ENCODE assay signal across 21 cellular contexts in genomic region chr2:96103388-96103705, GRCh38. TPM values are rescaled to one million over a fixed set of nuclear protein-coding genes. Genes with fewer than 3 reads are reported as not detected.
A peak's percentile ranks its signal among the peaks of the same experiment; 100 is the strongest.
DNase-seq lines count a peak whose midpoint lies in the region; ATAC-seq, FAIRE-seq and TF ChIP-seq lines count a peak whose summit lies in the region.
"Had no signal": no experiment of that assay in that cellular context is flagged by ENCODE, and none has a peak within 500 bp of the region (broad histone marks: within the 10 kb centered on the region; RNA-seq: fewer than 3 reads in every experiment).

No MANE protein-coding gene starts in this region.

- H2BK120ac ChIP-seq in H9 (ENCODE audit: low read depth, low read length, poor library complexity, severe bottlenecking) (no peak overlapping the region), H1 (replicated peaks; ENCODE audit: low read depth, low read length) (no peak overlapping the region)

- TF ChIP-seq POLR2A in H1 (IDR thresholded peaks at IDR 0.05; ENCODE audit: control extremely low read depth in 1 of 2, low read depth in 2 of 2, low read length in 2 of 2) (no peak), spleen (IDR thresholded peaks at IDR 0.05) (no peak)

- H2BK12ac ChIP-seq in H9 (ENCODE audit: insufficient read length, low read depth, low read length) (no peak overlapping the region), H1 (ENCODE audit: low read depth, low read length) (0 out of 2 replicates have a peak overlapping the region, but pooled peaks have one; percentile 75)

- POLR2A ChIA-PET in H1 (lab: Charles Lee; ENCODE audit: partially characterized antibody) = no interaction called here

- H3K27me3 ChIP-seq in H9 (ENCODE audit: insufficient read depth, low read length) (no peaks in the 10 kb centered on the region), H1 (replicated peaks in 1 of 4; ENCODE audit: control insufficient read depth in 3 of 4, extremely low read depth in 1 of 4, insufficient read depth in 3 of 4, low read length in 3 of 4) (no peaks in the 10 kb centered on the region), spleen (replicated peaks in 1 of 7) (no peaks in the 10 kb centered on the region)
- H3K27me3 ChIP-seq: SJCRH30 had no signal

- H3T11ph ChIP-seq in H9 (ENCODE audit: low read length) = no peak overlapping the region

- H3K9me3 ChIP-seq in H9 (ENCODE audit: control insufficient read depth, low read depth, low read length) (no peaks in the 10 kb centered on the region), H1 (ENCODE audit: insufficient read depth in 2 of 2, low read depth in 1 of 2, low read length in 1 of 2) (peaks cover 4 to 11% of the 10 kb centered on the region in 2 experiments), spleen (peaks cover 0 to 21% (median 17%) of the 10 kb centered on the region in 8 donors)
- H3K9me3 ChIP-seq: SJCRH30 had no signal

- no peak overlapping the region for H2BK15ac ChIP-seq in H9 (ENCODE audit: low read depth, low read length)
- 0 out of 2 replicates have a peak overlapping the region, but pooled peaks have one; percentile 12 for H2BK15ac ChIP-seq in H1 (ENCODE audit: low read length)

- H2BK20ac ChIP-seq in H9 (ENCODE audit: low read depth, low read length, poor library complexity, severe bottlenecking) (no peak overlapping the region), H1 (ENCODE audit: low read length) (no peak overlapping the region)

- no peak overlapping the region for H3K23ac ChIP-seq in H9 (ENCODE audit: insufficient read length, low read depth, low read length)
- no peak overlapping the region for H3K23ac ChIP-seq in H1 (ENCODE audit: insufficient read length)

- no peak for FAIRE-seq in H1 (lab: Jason Lieb, UNC)
- FAIRE-seq: GM12891 had no signal

- H2BK5ac ChIP-seq in H9 (ENCODE audit: insufficient read length, low read length) = no peak overlapping the region
- H2BK5ac ChIP-seq in H1 (ENCODE audit: low read depth, low read length) = no peak overlapping the region

- intact Hi-C loops in spleen (cut with DNase I; ENCODE audit: low total_unique reads) = no loop called here

- peaks cover 24% of the 10 kb centered on the region for H3K27me3 Mint-ChIP-seq in activated naive CD4-positive, alpha-beta T cell treated with anti-CD3 and anti-CD28 coated beads, Interleukin-2, amount 10 ng/mL, durations not matched to agents 7 days and 5 days
- peaks cover 5% of the 10 kb centered on the region for H3K27me3 Mint-ChIP-seq in H9 (ENCODE audit: low read depth)
- H3K27me3 Mint-ChIP-seq: naive thymus-derived CD4-positive, alpha-beta T cell had no signal

- H2AFZ ChIP-seq in H9 (ENCODE audit: low read length) = no peak overlapping the region
- 0 out of 2 replicates have a peak overlapping the region, but pooled peaks have one; percentile 91 for H2AFZ ChIP-seq in H1 (ENCODE audit: low read length)

- no peak overlapping the region for H4K8ac ChIP-seq in H9 (replicated peaks; ENCODE audit: insufficient read length, low read depth, low read length)
- no peak overlapping the region for H4K8ac ChIP-seq in H1 (ENCODE audit: extremely low read depth, insufficient read depth, low read length)

- H3K18ac ChIP-seq in H9 (ENCODE audit: insufficient read length, low read depth, low read length) = no peak overlapping the region
- no peak overlapping the region for H3K18ac ChIP-seq in H1 (ENCODE audit: extremely low read depth, low read length)

- peaks cover 13% of the 10 kb centered on the region for H3K9me3 Mint-ChIP-seq in activated naive CD4-positive, alpha-beta T cell treated with anti-CD3 and anti-CD28 coated beads, Interleukin-2, amount 10 ng/mL, durations not matched to agents 7 days and 5 days
- H3K9me3 Mint-ChIP-seq in H9 = peaks cover 9 to 11% of the 10 kb centered on the region in 2 experiments

- no peak overlapping the region for H2AK5ac ChIP-seq in H9 (ENCODE audit: insufficient read length, low read length)
- H2AK5ac ChIP-seq in H1 (ENCODE audit: low read depth, low read length) = no peak overlapping the region

- H3K4me3 ChIP-seq in H1 (ENCODE audit: extremely low read depth in 1 of 4, insufficient read depth in 2 of 4, low read depth in 3 of 4, low read length in 4 of 4) = no peak overlapping the region
- no peak overlapping the region for H3K4me3 ChIP-seq in spleen
- H3K4me3 ChIP-seq: psoas muscle, SJCRH30 had no signal

- no peak overlapping the region for H4K91ac ChIP-seq in H9 (ENCODE audit: insufficient read length, low read depth, low read length)
- H4K91ac ChIP-seq in H1 (replicated peaks; ENCODE audit: insufficient read length, low read length) = no peak overlapping the region

- H3K23me2 ChIP-seq in H9 (ENCODE audit: insufficient read length, low read depth, low read length, poor library complexity, severe bottlenecking) = no peaks in the 10 kb centered on the region
- no peaks in the 10 kb centered on the region; the same call in 1 of the 2 replicates for H3K23me2 ChIP-seq in H1 (ENCODE audit: low read depth, low read length)

- ATAC-seq in GM18519 (IDR thresholded peaks at IDR 0.05; ENCODE audit: low FRiP score, unreplicated experiment) (no peak), GM19395 (IDR thresholded peaks at IDR 0.05; ENCODE audit: unreplicated experiment) (no peak)
- ATAC-seq: naive thymus-derived CD4-positive, alpha-beta T cell; psoas muscle had no signal

- no peaks in the 10 kb centered on the region for H3K79me1 ChIP-seq in H9 (ENCODE audit: insufficient read depth, low read depth, low read length, poor library complexity, severe bottlenecking)
- H3K79me1 ChIP-seq in H1 (ENCODE audit: low read depth, low read length) = no peaks in the 10 kb centered on the region

- H3K36me3 ChIP-seq in H1 (ENCODE audit: control insufficient read depth in 2 of 4, insufficient read depth in 4 of 4, low read length in 3 of 4) = no peaks in the 10 kb centered on the region
- no peaks in the 10 kb centered on the region for H3K36me3 ChIP-seq in spleen
- H3K36me3 ChIP-seq: SJCRH30 had no signal

- H4K20me1 ChIP-seq in H9 (ENCODE audit: control insufficient read depth, insufficient read depth, insufficient read length) (no peaks in the 10 kb centered on the region), H1 (replicated peaks in 1 of 2; ENCODE audit: control insufficient read depth in 1 of 2, insufficient read depth in 2 of 2, low read length in 2 of 2) (no peaks in the 10 kb centered on the region)

- H3K4me1 ChIP-seq in H9 (ENCODE audit: insufficient read depth, low read length) = no peaks in the 10 kb centered on the region; the same call in 1 of the 2 replicates
- peaks cover 0 to 20% (median 9%) of the 10 kb centered on the region in 4 experiments; a peak in 6 of 7 replicates for H3K4me1 ChIP-seq in H1 (replicated peaks in 1 of 4; ENCODE audit: control insufficient read depth in 3 of 4, insufficient read depth in 4 of 4, low read length in 3 of 4)
- H3K4me1 ChIP-seq in spleen = peaks cover 0 to 46% (median 13%) of the 10 kb centered on the region in 6 donors

- no peaks in the 10 kb centered on the region for H3K36me3 Mint-ChIP-seq in activated naive CD4-positive, alpha-beta T cell treated with anti-CD3 and anti-CD28 coated beads, Interleukin-2, amount 10 ng/mL, durations not matched to agents 7 days and 5 days
- peaks cover 5 to 8% (median 7%) of the 10 kb centered on the region in 3 experiments; a peak in 5 of 7 replicates for H3K36me3 Mint-ChIP-seq in H9 (ENCODE audit: insufficient read depth in 1 of 3, low read depth in 3 of 3)

- WGBS in H9 (ENCODE audit: extremely low coverage, insufficient read length, low lambda C conversion rate) = no CpG with 5 or more reads among the region's 6 CpGs
- WGBS in H1 (ENCODE audit: extremely low coverage in 1 of 2, insufficient coverage in 1 of 2, insufficient read length in 1 of 2, insufficient replicate concordance in 2 of 2, low coverage in 1 of 2, low lambda C conversion rate in 2 of 2, missing lambda C conversion rate in 1 of 2), 2 experiments = 90% methylated on average over 6 of the region's 6 CpGs; no CpG with 5 or more reads in 1 of the 2 experiments
- WGBS in spleen, 5 donors = 73 to 87% (median 83%) methylated on average over 2 to 6 of the region's 6 CpGs

- TF ChIP-seq CTCF in H9 (conservative IDR thresholded peaks at IDR 0.05) = no peak
- TF ChIP-seq CTCF in H1 (IDR thresholded peaks at IDR 0.05; ENCODE audit: control extremely low read depth in 1 of 3, insufficient read depth in 1 of 3, low read depth in 1 of 3, low read length in 3 of 3) = no peak
- TF ChIP-seq CTCF in spleen (IDR thresholded peaks at IDR 0.05 in 8 of 11, conservative IDR thresholded peaks at IDR 0.05 in 3 of 11) = no peak

- H3K9ac ChIP-seq in H9 (ENCODE audit: extremely low read depth, insufficient read length, low read length) = no peak overlapping the region
- H3K9ac ChIP-seq in H1 (replicated peaks in 1 of 4; ENCODE audit: extremely low read depth in 1 of 4, low read depth in 3 of 4, low read length in 3 of 4) = no peak overlapping the region

- no peak overlapping the region for H3K27ac Mint-ChIP-seq in activated naive CD4-positive, alpha-beta T cell treated with anti-CD3 and anti-CD28 coated beads, Interleukin-2, amount 10 ng/mL, durations not matched to agents 7 days and 5 days
- no peak overlapping the region; a peak in 1 of 7 replicates for H3K27ac Mint-ChIP-seq in H9

- no peaks in the 10 kb centered on the region for H3K79me2 ChIP-seq in H9 (ENCODE audit: insufficient read depth, low read length)
- no peaks in the 10 kb centered on the region for H3K79me2 ChIP-seq in H1 (ENCODE audit: control insufficient read depth in 1 of 2, insufficient read depth in 2 of 2, low read length in 2 of 2)

- TF ChIP-seq EP300 in H1 (IDR thresholded peaks at IDR 0.05; ENCODE audit: borderline replicate concordance in 1 of 2, low read depth in 2 of 2, low read length in 2 of 2) = no peak

- H3K4me3 Mint-ChIP-seq in activated naive CD4-positive, alpha-beta T cell treated with anti-CD3 and anti-CD28 coated beads, Interleukin-2, amount 10 ng/mL, durations not matched to agents 7 days and 5 days = no peak overlapping the region
- H3K4me3 Mint-ChIP-seq in H9 = no peak overlapping the region
- H3K4me3 Mint-ChIP-seq: naive thymus-derived CD4-positive, alpha-beta T cell had no signal

- H3K14ac ChIP-seq in H9 (ENCODE audit: insufficient read depth, low read length) (no peak overlapping the region), H1 (ENCODE audit: insufficient read length) (no peak overlapping the region)

- no peak overlapping the region for H3K27ac ChIP-seq in H9 (ENCODE audit: insufficient read length, low read depth, low read length)
- no peak overlapping the region for H3K27ac ChIP-seq in H1 (ENCODE audit: low read depth, low read length)
- H3K27ac ChIP-seq in spleen = no peak overlapping the region
- H3K27ac ChIP-seq: psoas muscle, SJCRH30 had no signal

- H4K5ac ChIP-seq in H9 (ENCODE audit: insufficient read length, low read depth, low read length) = no peak overlapping the region
- H4K5ac ChIP-seq in H1 (ENCODE audit: insufficient read length, low read depth, low read length) = no peak overlapping the region

- H3K4me2 ChIP-seq in H9 (ENCODE audit: insufficient read depth, insufficient read length, low read length) (no peak overlapping the region), H1 (ENCODE audit: insufficient read depth in 1 of 2, low read depth in 2 of 2, low read length in 2 of 2) (no peak overlapping the region)

- H3K56ac ChIP-seq in H9 (ENCODE audit: insufficient read length, low read depth, low read length) = no peak overlapping the region
- H3K56ac ChIP-seq in H1 (replicated peaks; ENCODE audit: insufficient read length, low read depth, low read length) = no peak overlapping the region

- H3K4me1 Mint-ChIP-seq in activated naive CD4-positive, alpha-beta T cell treated with anti-CD3 and anti-CD28 coated beads, Interleukin-2, amount 10 ng/mL, durations not matched to agents 7 days and 5 days = no peaks in the 10 kb centered on the region
- peaks cover 19 to 39% of the 10 kb centered on the region in 2 experiments for H3K4me1 Mint-ChIP-seq in H9

- no peak for TF ChIP-seq RAD21 in H1 (IDR thresholded peaks at IDR 0.05 in 1 of 2, conservative IDR thresholded peaks at IDR 0.05 in 1 of 2; ENCODE audit: low read depth in 2 of 2, low read length in 2 of 2)

- CTCF ChIA-PET in activated naive CD4-positive, alpha-beta T cell treated with anti-CD3 and anti-CD28 coated beads, Interleukin-2, amount 10 ng/mL, durations not matched to agents 7 days and 5 days (lab: Charles Lee) = interaction anchor here (2.6 kb wide), 1 partner anchor 14 kb away, joined by 6 read pairs; no protein-coding TSS in a partner anchor
- CTCF ChIA-PET in H1 (lab: Charles Lee; ENCODE audit: partially characterized antibody) = interaction anchor here (7.2 kb wide), 1 partner anchor 12 kb away, joined by 61 read pairs; the partner anchor contains the start of gene ADRA2B

- no peak overlapping the region for H3K4ac ChIP-seq in H9 (ENCODE audit: low read depth, low read length)
- H3K4ac ChIP-seq in H1 (replicated peaks; ENCODE audit: insufficient read length, low read depth, low read length) = no peak overlapping the region

- peak; percentile 19 for DNase-seq in activated naive CD4-positive, alpha-beta T cell treated with anti-CD3 and anti-CD28 coated beads, Interleukin-2, amount 10 ng/mL, durations not matched to agents 7 days and 5 days
- no peak for DNase-seq in activated naive CD4-positive, alpha-beta T cell treated with Interleukin-2 at 50 U/mL for 16 hours
- DNase-seq in H9 (peak; percentile 23), H1 (ENCODE audit: low read depth in 1 of 2, low spot score in 2 of 2) (peak in 1 of 2 experiments; percentile 44), spleen (peak; percentile 67), NCI-H69 (lab: John Stamatoyannopoulos, UW) (no peak)
- DNase-seq: activated CD4-positive, alpha-beta T cell treated with anti-CD3 and anti-CD28 coated beads, Interleukin-2, amount 50 U/mL, for 1 hour; COR-L47; NCI-H1436 treated with DMSO at 0.1 percent for 48 hours; NCI-H2227 treated with DMSO at 0.1 percent for 48 hours; psoas muscle; SJCRH30; stimulated activated CD4-positive, alpha-beta T cell treated with anti-CD3 and anti-CD28 coated beads, Interleukin-15, amount 100 ng/mL, for 24 hours; T1000 had no signal

RNA-seq across cellular contexts. Expression of gene ADRA2B, which starts 13.0 kb away (rescaled TPM):
- 2.7 TPM in 2 replicates for total RNA-seq in H9 (2021)
- total RNA-seq in H1 (2021; fragmentation: NEBNext Ultra II Directional; extraction: Animal tissue kit (Norgen Biotek cat#: 25700)) = 6.5 and 6.6 TPM in 2 replicates
- 5.8 and 8.3 TPM in 2 replicates for polyA plus RNA-seq in H1 (2011; rRNA removed)
- polyA plus RNA-seq in H1 (2011; cell fraction: cytosol; rRNA removed) = 6.6 TPM
- polyA plus RNA-seq in H1 (2011; cell fraction: nucleus; rRNA removed) = 14.4 TPM
- polyA plus RNA-seq in H1 (2012, experiment 1 of 2) = 3.3 to 6.4 TPM (median 5.3 TPM) in 4 replicates
- 4.8 TPM for polyA plus RNA-seq in H1 (2012, experiment 2 of 2)
- 3.7 TPM for polyA plus RNA-seq in H1 (2013, experiment 1 of 2)
- 4.0 TPM for polyA plus RNA-seq in H1 (2013, experiment 2 of 2)
- polyA minus RNA-seq in H1 (2011; rRNA and poly(A)+ RNA removed) = 4.4 and 4.9 TPM in 2 replicates
- polyA minus RNA-seq in H1 (2011; cell fraction: cytosol; rRNA and poly(A)+ RNA removed) = 6.7 TPM
- polyA minus RNA-seq in H1 (2011; cell fraction: nucleus; rRNA and poly(A)+ RNA removed) = 6.8 TPM
- total RNA-seq in spleen = 10 to 100 TPM in 3 of 7 donors, 1 to 10 TPM in 4; 3.1 to 14.2 (median 9.0) TPM
- polyA plus RNA-seq in spleen = 1 to 10 TPM; 1.8 to 4.2 (median 1.8) TPM
- total RNA-seq: fibroblast of villous mesenchyme, H4, LHCN-M2, SJCRH30 had no signal
- polyA plus RNA-seq: naive thymus-derived CD4-positive, alpha-beta T cell had no signal

RNA-seq across cellular contexts. Expression of gene ASTL, which starts 35.0 kb away (rescaled TPM):
- 0.72 and 0.81 TPM in 2 replicates for total RNA-seq in H9 (2021)
- total RNA-seq in H1 (2021; fragmentation: NEBNext Ultra II Directional; extraction: Animal tissue kit (Norgen Biotek cat#: 25700)) = 0.60 and 0.75 TPM in 2 replicates
- 1.4 and 2.2 TPM in 2 replicates for polyA plus RNA-seq in H1 (2011; rRNA removed)
- 1.4 TPM for polyA plus RNA-seq in H1 (2011; cell fraction: cytosol; rRNA removed)
- polyA plus RNA-seq in H1 (2011; cell fraction: nucleus; rRNA removed) = 2.5 TPM
- polyA plus RNA-seq in H1 (2012, experiment 1 of 2) = 0.28 to 1.2 TPM (median 0.73 TPM) in 4 replicates
- polyA plus RNA-seq in H1 (2012, experiment 2 of 2) = 0.54 TPM
- polyA plus RNA-seq in H1 (2013, experiment 1 of 2) = 0.67 TPM
- polyA plus RNA-seq in H1 (2013, experiment 2 of 2) = 0.46 TPM
- 1.2 and 1.6 TPM in 2 replicates for polyA minus RNA-seq in H1 (2011; rRNA and poly(A)+ RNA removed)
- 1.8 TPM for polyA minus RNA-seq in H1 (2011; cell fraction: cytosol; rRNA and poly(A)+ RNA removed)
- polyA minus RNA-seq in H1 (2011; cell fraction: nucleus; rRNA and poly(A)+ RNA removed) = 1.8 TPM
- total RNA-seq in spleen = 1 to 10 TPM in 2 of 7 donors, under 1 TPM in 4, not detected in 1; 0.49 to 2.2 (median 0.72) TPM
- under 1 TPM; 0.24 to 0.33 (median 0.29) TPM for polyA plus RNA-seq in spleen
- total RNA-seq: fibroblast of villous mesenchyme, H4, LHCN-M2, psoas muscle, SJCRH30 had no signal

RNA-seq across cellular contexts. Expression of gene DUSP2, which starts 41.9 kb away (rescaled TPM):
- 13.5 and 14.9 TPM in 2 replicates for total RNA-seq in H9 (2021)
- 8.7 and 10.1 TPM in 2 replicates for total RNA-seq in H1 (2021; fragmentation: NEBNext Ultra II Directional; extraction: Animal tissue kit (Norgen Biotek cat#: 25700))
- 10.4 and 11.7 TPM in 2 replicates for polyA plus RNA-seq in H1 (2011; rRNA removed)
- polyA plus RNA-seq in H1 (2011; cell fraction: cytosol; rRNA removed) = 8.4 TPM
- polyA plus RNA-seq in H1 (2011; cell fraction: nucleus; rRNA removed) = 21.7 TPM
- polyA plus RNA-seq in H1 (2012, experiment 1 of 2) = 5.9 to 8.2 TPM (median 7.6 TPM) in 4 replicates
- polyA plus RNA-seq in H1 (2012, experiment 2 of 2) = 9.0 TPM
- polyA plus RNA-seq in H1 (2013, experiment 1 of 2) = 3.6 TPM
- 3.2 TPM for polyA plus RNA-seq in H1 (2013, experiment 2 of 2)
- 5.5 and 5.9 TPM in 2 replicates for polyA minus RNA-seq in H1 (2011; rRNA and poly(A)+ RNA removed)
- polyA minus RNA-seq in H1 (2011; cell fraction: cytosol; rRNA and poly(A)+ RNA removed) = 5.7 TPM
- 26.8 TPM for polyA minus RNA-seq in H1 (2011; cell fraction: nucleus; rRNA and poly(A)+ RNA removed)
- total RNA-seq in spleen = 10 to 100 TPM; 27.2 to 88.0 (median 45.0) TPM
- 10 to 100 TPM; 24.2 to 60.8 (median 47.6) TPM for polyA plus RNA-seq in spleen

Comparison
In these comparisons a context has a peak if more than half of its experiments do, and no peak if none do; other contexts are left out.
1. DNase-seq: peak in activated naive CD4-positive, alpha-beta T cell treated with anti-CD3 and anti-CD28 coated beads, Interleukin-2, amount 10 ng/mL, durations not matched to agents 7 days and 5 days (single experiment), H9 (single experiment) and spleen (single experiment); none in activated naive CD4-positive, alpha-beta T cell treated with Interleukin-2 at 50 U/mL for 16 hours (single experiment) and NCI-H69 (single experiment).